In the genomic region with DNA sequence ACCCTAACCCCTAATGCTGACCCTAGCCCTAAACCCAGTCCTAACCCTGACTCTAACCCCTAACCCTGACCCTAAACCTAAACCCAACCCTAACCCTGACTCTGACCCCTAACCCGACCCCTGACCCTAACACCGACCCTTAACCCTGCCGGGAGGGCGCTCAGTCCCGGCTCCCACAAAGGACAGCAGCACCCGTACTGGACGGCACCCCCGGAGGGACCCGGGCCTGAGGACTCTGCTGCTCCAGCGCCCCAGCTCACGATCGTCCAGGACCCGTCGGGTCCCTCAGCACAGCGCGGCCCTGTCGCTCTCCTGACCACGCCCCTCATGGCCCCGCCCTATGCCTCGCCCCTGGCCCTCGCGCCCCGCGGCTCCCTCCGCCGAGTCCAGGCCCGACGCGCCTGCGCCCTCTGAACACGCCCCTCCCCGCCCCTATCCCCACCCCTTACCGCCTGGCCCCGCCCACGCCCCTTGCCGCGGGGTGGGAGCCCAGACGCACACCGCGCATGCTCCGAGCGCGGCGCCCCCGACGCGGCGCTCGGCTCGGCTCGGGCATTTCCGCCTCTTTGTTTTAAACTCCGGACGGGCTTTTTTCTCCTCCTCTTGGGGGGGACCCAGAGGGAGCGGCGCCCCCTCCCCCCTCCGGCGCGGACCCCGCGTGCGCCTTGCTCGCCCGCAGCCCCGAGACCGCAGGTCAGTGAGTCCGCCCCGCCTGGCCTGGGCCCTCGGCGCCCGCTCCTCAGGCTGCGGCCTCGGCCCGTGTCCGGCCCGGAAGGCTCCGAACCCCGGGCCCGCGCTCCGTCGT, we compare ENCODE assay signal across 8 cellular contexts. TPM values are rescaled to one million over a fixed set of nuclear protein-coding genes. Genes with fewer than 3 reads are reported as not detected.
DNase-seq lines count a peak whose midpoint lies in the region; ATAC-seq, FAIRE-seq and TF ChIP-seq lines count a peak whose summit lies in the region.

A gene with protein sequence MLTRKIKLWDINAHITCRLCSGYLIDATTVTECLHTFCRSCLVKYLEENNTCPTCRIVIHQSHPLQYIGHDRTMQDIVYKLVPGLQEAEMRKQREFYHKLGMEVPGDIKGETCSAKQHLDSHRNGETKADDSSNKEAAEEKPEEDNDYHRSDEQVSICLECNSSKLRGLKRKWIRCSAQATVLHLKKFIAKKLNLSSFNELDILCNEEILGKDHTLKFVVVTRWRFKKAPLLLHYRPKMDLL (plus strand): TSS at position 555 of the 805 bp plus-strand sequence. CDS start 27,849 bp downstream, outside the sequence.

- H3K9me2 ChIP-seq in OCI-LY7 (ENCODE audit: insufficient read depth, low read length) = no peaks in the 10 kb centered on the region

- H2AK5ac ChIP-seq in IMR-90 (ENCODE audit: low read depth, low read length) = peak within 1 kb of the TSS; percentile 82

- CTCF ChIA-PET in IMR-90 (lab: Yijun Ruan, JAX) (no interaction called here), OCI-LY7 (lab: Charles Lee; ENCODE audit: unreplicated experiment) (no interaction called here), endothelial cell of umbilical vein (lab: Charles Lee) (no interaction called here)

- H2BK120ac ChIP-seq in IMR-90 (ENCODE audit: low read depth, low read length) = peak within 1 kb of the TSS; percentile 75; the same call in 1 of the 2 replicates

- TF ChIP-seq CTCF in IMR-90 (conservative IDR thresholded peaks at IDR 0.05; ENCODE audit: low read depth, low read length) (no peak), OCI-LY7 (conservative IDR thresholded peaks at IDR 0.05; ENCODE audit: low read length) (no peak), endothelial cell of umbilical vein (IDR thresholded peaks at IDR 0.05; ENCODE audit: extremely low read depth in 1 of 2, insufficient read depth in 1 of 2, low read depth in 1 of 2, low read length in 2 of 2) (no peak)

- H3K27ac ChIP-seq in IMR-90 (ENCODE audit: insufficient read depth, low read length) (peak within 1 kb of the TSS; percentile 94), OCI-LY7 (ENCODE audit: low read depth, low read length, poor library complexity, severe bottlenecking) (peak within 1 kb of the TSS; percentile 29), endothelial cell of umbilical vein (ENCODE audit: insufficient read depth, low read depth, low read length) (peak within 1 kb of the TSS; percentile 75)

- peak; percentile 94 for ATAC-seq in GM21529 (IDR thresholded peaks at IDR 0.05; ENCODE audit: unreplicated experiment)
- peak; percentile 97 for ATAC-seq in IMR-90 (ENCODE audit: low read depth)

- dilution Hi-C loops in IMR-90 (cut with HindIII; ENCODE audit: low sequenced_read_pairs, unreplicated experiment) (no loop called here), endothelial cell of umbilical vein (cut with MboI; ENCODE audit: extremely low pct_ligation_motif_present, low sequenced_read_pairs) (no loop called here)

- H3K4me2 ChIP-seq in IMR-90 (ENCODE audit: low read depth, low read length) (peak within 1 kb of the TSS; percentile 98), OCI-LY7 (ENCODE audit: low read length) (peak within 1 kb of the TSS; percentile 74), endothelial cell of umbilical vein (ENCODE audit: insufficient read depth, low read length) (peak within 1 kb of the TSS; percentile 31)

- H4K20me1 ChIP-seq in IMR-90 (ENCODE audit: insufficient read depth, low read length) (peaks cover 31% of the 10 kb centered on the region), OCI-LY7 (ENCODE audit: insufficient read depth, low read length) (no peaks in the 10 kb centered on the region), endothelial cell of umbilical vein (replicated peaks; ENCODE audit: control insufficient read depth, extremely low read depth, insufficient read depth, low read length) (peaks cover 3% of the 10 kb centered on the region)

- H3K18ac ChIP-seq in IMR-90 (ENCODE audit: low read depth, low read length) = peak within 1 kb of the TSS; percentile 33; the same call in 1 of the 2 replicates

- H3K4ac ChIP-seq in IMR-90 (ENCODE audit: low read depth, low read length) = peak within 1 kb of the TSS; percentile 83

- intact Hi-C loops in IMR-90 (cut with micrococcal nuclease) (no loop called here), OCI-LY7 (cut with micrococcal nuclease; ENCODE audit: unreplicated experiment) (no loop called here), endothelial cell of umbilical vein (cut with micrococcal nuclease) (loop anchor here (1.0 kb wide), 1 partner anchor 18 kb away; no protein-coding TSS in a partner anchor)

- H3K9me1 ChIP-seq in IMR-90 (ENCODE audit: insufficient read depth, low read length) = peaks cover 13% of the 10 kb centered on the region
- H3K9me1 ChIP-seq in endothelial cell of umbilical vein (replicated peaks; ENCODE audit: control insufficient read depth, extremely low read depth, insufficient read depth, low read length) = no peaks in the 10 kb centered on the region

- peaks cover 7% of the 10 kb centered on the region for H3K36me3 ChIP-seq in IMR-90 (ENCODE audit: control insufficient read depth, insufficient read depth, low read length)
- peaks cover 15% of the 10 kb centered on the region for H3K36me3 ChIP-seq in OCI-LY7 (ENCODE audit: insufficient read depth, low read length)
- H3K36me3 ChIP-seq in endothelial cell of umbilical vein (ENCODE audit: control insufficient read depth in 2 of 2, extremely low read depth in 1 of 2, insufficient read depth in 2 of 2, low read length in 2 of 2) = peaks cover 2 to 5% of the 10 kb centered on the region in 2 experiments

- H3K4me3 ChIP-seq in IMR-90 (ENCODE audit: insufficient read depth, low read depth, low read length) = peak within 1 kb of the TSS; percentile 97
- peak within 1 kb of the TSS; percentile 82 for H3K4me3 ChIP-seq in OCI-LY7 (ENCODE audit: low read depth, low read length, poor library complexity, severe bottlenecking)
- peak within 1 kb of the TSS; percentile 46 to 77 (median 71) for H3K4me3 ChIP-seq in endothelial cell of umbilical vein (replicated peaks in 1 of 3; ENCODE audit: insufficient read depth in 1 of 3, low read depth in 1 of 3, low read length in 3 of 3)
- H3K4me3 ChIP-seq in mononuclear cell (ENCODE audit: low read length) = peak within 1 kb of the TSS; percentile 80

- POLR2A ChIA-PET in IMR-90 (lab: Charles Lee; ENCODE audit: unreplicated experiment) = interaction anchor here (0.5 kb wide), 1 partner anchor 14 kb away, joined by 3 read pairs; no protein-coding TSS in a partner anchor
- POLR2A ChIA-PET in OCI-LY7 (lab: Charles Lee) = no interaction called here
- POLR2A ChIA-PET in endothelial cell of umbilical vein (lab: Charles Lee) = no interaction called here

- H2BK20ac ChIP-seq in IMR-90 (ENCODE audit: low read depth, low read length) = no peak within 1 kb of the TSS

- H3K27me3 ChIP-seq in IMR-90 (ENCODE audit: control insufficient read depth, insufficient read depth, low read length) (peaks cover 6% of the 10 kb centered on the region; the same call in 1 of the 2 replicates), endothelial cell of umbilical vein (ENCODE audit: control insufficient read depth in 2 of 2, insufficient read depth in 2 of 2, low read length in 2 of 2) (no peaks in the 10 kb centered on the region), mononuclear cell (ENCODE audit: insufficient read depth, low read length) (no peaks in the 10 kb centered on the region)

- H3K4me1 ChIP-seq in IMR-90 (ENCODE audit: control insufficient read depth, insufficient read depth, low read length) (peaks cover 14% of the 10 kb centered on the region; the same call in 1 of the 2 replicates), OCI-LY7 (ENCODE audit: insufficient read depth, low read length, poor library complexity, severe bottlenecking) (peaks cover 6% of the 10 kb centered on the region), endothelial cell of umbilical vein (ENCODE audit: control insufficient read depth, extremely low read depth, insufficient read depth, low read length) (peaks cover 14% of the 10 kb centered on the region), mononuclear cell (ENCODE audit: insufficient read depth, low read length) (peaks cover 48% of the 10 kb centered on the region)

- H3K56ac ChIP-seq in IMR-90 (ENCODE audit: extremely low read depth, insufficient read depth, low read length) = peak within 1 kb of the TSS; percentile 77

- TF ChIP-seq POLR2A in IMR-90 (IDR thresholded peaks at IDR 0.05; ENCODE audit: low read depth, low read length) (peak; percentile 74), endothelial cell of umbilical vein (IDR thresholded peaks at IDR 0.05; ENCODE audit: low read depth, low read length) (peak; percentile 54)

- peak within 1 kb of the TSS; percentile 94 for H2BK5ac ChIP-seq in IMR-90 (ENCODE audit: low read depth, low read length, poor library complexity, severe bottlenecking)

- no peaks in the 10 kb centered on the region for H3K9me3 ChIP-seq in IMR-90 (ENCODE audit: control insufficient read depth, insufficient read depth, low read length)
- H3K9me3 ChIP-seq in OCI-LY7 (ENCODE audit: low read length) = no peaks in the 10 kb centered on the region
- no peaks in the 10 kb centered on the region for H3K9me3 ChIP-seq in endothelial cell of umbilical vein (replicated peaks; ENCODE audit: control insufficient read depth, insufficient read depth, low read length)
- no peaks in the 10 kb centered on the region for H3K9me3 ChIP-seq in mononuclear cell (ENCODE audit: low read depth, low read length)

- H3K23ac ChIP-seq in IMR-90 (ENCODE audit: low read depth, low read length) = peak within 1 kb of the TSS; percentile 66

- BruUV-seq in IMR-90 (replicated peaks; lab: Mats Ljungman, UMichigan) (no TSS peak), OCI-LY7 (replicated peaks; lab: Mats Ljungman, UMichigan) (no TSS peak), endothelial cell of umbilical vein (replicated peaks; lab: Mats Ljungman, UMichigan) (TSS peak; percentile 81)

- H3K79me2 ChIP-seq in OCI-LY7 (ENCODE audit: insufficient read depth, low read depth, low read length) (peaks cover 14% of the 10 kb centered on the region; the same call in 1 of the 2 replicates), endothelial cell of umbilical vein (ENCODE audit: control insufficient read depth, insufficient read depth, low read length) (peaks cover 42% of the 10 kb centered on the region)

- H3K14ac ChIP-seq in IMR-90 (replicated peaks; ENCODE audit: low read depth, low read length) = peak within 1 kb of the TSS; percentile 91

- in situ Hi-C loops in IMR-90 (cut with MboI; ENCODE audit: low sequenced_read_pairs) = no loop called here

- H3K9ac ChIP-seq in IMR-90 (ENCODE audit: low read depth, low read length) (peak within 1 kb of the TSS; percentile 80), endothelial cell of umbilical vein (replicated peaks; ENCODE audit: extremely low read depth, insufficient read depth, low read length) (peak within 1 kb of the TSS; percentile 99)

- peaks cover 14 to 34% of the 10 kb centered on the region in 2 experiments; a peak in 3 of 4 replicates for H3K79me1 ChIP-seq in IMR-90 (ENCODE audit: low read depth in 1 of 2, low read length in 2 of 2)

- 8% methylated on average over 29 of the region's 82 CpGs; no CpG with 5 or more reads in 1 of the 2 experiments for WGBS in IMR-90 (ENCODE audit: extremely low coverage in 2 of 2, insufficient read length in 1 of 2), 2 experiments

- H2AK9ac ChIP-seq in IMR-90 (replicated peaks; ENCODE audit: low read depth, low read length, poor library complexity) = peak within 1 kb of the TSS; percentile 96

- DNase-seq in DMS 273 (lab: John Stamatoyannopoulos, UW; ENCODE audit: unreplicated experiment) = peak; percentile 95
- peak; percentile 92 for DNase-seq in IMR-90
- peak; percentile 92 for DNase-seq in OCI-LY7 (ENCODE audit: low spot score)
- peak; percentile 96 for DNase-seq in activated T-cell treated with anti-CD3 and anti-CD28 coated beads for 1 hour (ENCODE audit: low read depth)
- DNase-seq in endothelial cell of umbilical vein (ENCODE audit: low read depth, low spot score) = peak; percentile 96
- peak; percentile 96 to 97 for DNase-seq in stimulated activated CD8-positive, alpha-beta memory T cell treated with anti-CD3 and anti-CD28 coated beads, Interleukin-2, amount 100 ng/mL, for 48 hours (ENCODE audit: low read depth in 2 of 2)

- peak within 1 kb of the TSS; percentile 56; the same call in 2 of the 3 replicates for H2BK15ac ChIP-seq in IMR-90 (ENCODE audit: low read depth, low read length)

- H4K5ac ChIP-seq in IMR-90 (ENCODE audit: low read depth, low read length) = peak within 1 kb of the TSS; percentile 92

- peak; percentile 97 for FAIRE-seq in endothelial cell of umbilical vein (lab: Jason Lieb, UNC)

- peak within 1 kb of the TSS; percentile 79; the same call in 1 of the 2 replicates for H4K91ac ChIP-seq in IMR-90 (ENCODE audit: insufficient read depth, low read depth, low read length)

- no peak for TF ChIP-seq RAD21 in IMR-90 (IDR thresholded peaks at IDR 0.05; ENCODE audit: low read length)

- H4K8ac ChIP-seq in IMR-90 (ENCODE audit: low read depth in 2 of 2, low read length in 2 of 2) = peak within 1 kb of the TSS; percentile 89 to 94

- H2AFZ ChIP-seq in IMR-90 (replicated peaks; ENCODE audit: low read length, poor library complexity) (peak within 1 kb of the TSS; percentile 96), OCI-LY7 (ENCODE audit: low read length) (peak within 1 kb of the TSS; percentile 66), endothelial cell of umbilical vein (ENCODE audit: low read depth, low read length) (peak within 1 kb of the TSS; percentile 21)

RNA-seq across cellular contexts. Expression of the gene that starts here (rescaled TPM):
- 40.0 and 45.0 TPM in 2 replicates for total RNA-seq in IMR-90 (2012; rRNA removed)
- polyA plus RNA-seq in IMR-90 (2012; rRNA removed) = 55.3 and 59.4 TPM in 2 replicates
- polyA plus RNA-seq in IMR-90 (2012; cell fraction: cytosol; rRNA removed) = 33.1 and 59.8 TPM in 2 replicates
- 190 and 236 TPM in 2 replicates for polyA plus RNA-seq in IMR-90 (2012; cell fraction: nucleus; rRNA removed; ENCODE audit: low replicate concordance)
- 33.8 and 43.7 TPM in 2 replicates for total RNA-seq in OCI-LY7 (2014; rRNA removed; shearing (Covaris generic))
- total RNA-seq in OCI-LY7 (2022) = 45.9 and 50.2 TPM in 2 replicates
- total RNA-seq in endothelial cell of umbilical vein = 69.2 and 70.2 TPM in 2 replicates
- polyA plus RNA-seq in endothelial cell of umbilical vein = 91.8 and 95.3 TPM in 2 replicates
- 53.0 and 64.5 TPM in 2 replicates for polyA plus RNA-seq in endothelial cell of umbilical vein (2011; cell fraction: cytosol; rRNA removed)
- 376 and 396 TPM in 2 replicates for polyA plus RNA-seq in endothelial cell of umbilical vein (2011; cell fraction: nucleus; rRNA removed)
- 42.1 and 58.2 TPM in 2 replicates for polyA plus RNA-seq in endothelial cell of umbilical vein (2012)
- 80.4 and 109 TPM in 2 replicates for polyA minus RNA-seq in endothelial cell of umbilical vein
- polyA minus RNA-seq in endothelial cell of umbilical vein (2011; cell fraction: cytosol; rRNA and poly(A)+ RNA removed) = 18.2 TPM
- polyA minus RNA-seq in endothelial cell of umbilical vein (2011; cell fraction: nucleus; rRNA and poly(A)+ RNA removed) = 85.7 and 100 TPM in 2 replicates
- total RNA-seq in mononuclear cell = 49.7 TPM

Comparison
In these comparisons a context has a peak if more than half of its experiments do, and no peak if none do; other contexts are left out.
1. Peak in every context shown above with its lines: DNase-seq, ATAC-seq, H3K4me3 ChIP-seq and H3K27ac ChIP-seq.
2. H2AFZ ChIP-seq: peak in every context shown above with its lines; median percentile 96 in IMR-90; 66 in OCI-LY7; 21 in endothelial cell of umbilical vein.
3. H3K27ac ChIP-seq: peak in every context shown above with its lines; median percentile 94 in IMR-90; 75 in endothelial cell of umbilical vein; 29 in OCI-LY7.
4. H3K4me2 ChIP-seq: peak in every context shown above with its lines; median percentile 98 in IMR-90; 74 in OCI-LY7; 31 in endothelial cell of umbilical vein.